31 cellular contexts compared by ENCODE assay signal in genomic region chr10:126357169-126357568, GRCh38. TPM values are rescaled to one million over a fixed set of nuclear protein-coding genes. Genes with fewer than 3 reads are reported as not detected.
A peak's percentile ranks its signal among the peaks of the same experiment; 100 is the strongest.
DNase-seq lines count a peak whose midpoint lies in the region; ATAC-seq and TF ChIP-seq lines count a peak whose summit lies in the region.
"Had no signal": no experiment of that assay in that cellular context is flagged by ENCODE, and none has a peak within 500 bp of the region (broad histone marks: within the 10 kb centered on the region; RNA-seq: fewer than 3 reads in every experiment).

No MANE protein-coding gene starts in this region.

- TF ChIP-seq CTCF in HEK293 (tag by site-specific recombination; IDR thresholded peaks at IDR 0.05) (no peak), glutamatergic neuron (IDR thresholded peaks at IDR 0.05; ENCODE audit: partially characterized antibody, unreplicated experiment) (no peak), MCF 10A (IDR thresholded peaks at IDR 0.05; ENCODE audit: unreplicated experiment) (no peak)

- POLR2A ChIA-PET in HEK293 (lab: Yijun Ruan, JAX), result no interaction called here
- POLR2A ChIA-PET in MCF 10A (lab: Yijun Ruan, JAX), result no interaction called here

- CTCF ChIA-PET in HEK293 (lab: Yijun Ruan, JAX), result no interaction called here
- CTCF ChIA-PET in MCF 10A (lab: Yijun Ruan, JAX), result interaction anchor here (0.6 kb wide), 1 partner anchor 400 kb away, joined by 3 read pairs; no protein-coding TSS in a partner anchor

- DNase-seq in glutamatergic neuron, result no peak
- no peak for DNase-seq in MCF 10A (ENCODE audit: unreplicated experiment)
- DNase-seq: 8988T; ACHN; AML-193; BE2C; C1 segment of cervical spinal cord; Caco-2; Calu3; CD4-positive, alpha-beta memory T cell; CD4-positive, alpha-beta T cell; CD4-positive, CD25-positive, alpha-beta regulatory T cell; CD8-positive, alpha-beta memory T cell; CD8-positive, alpha-beta T cell; COR-L47; DMS 273 treated with DMSO at 0.1 percent for 48 hours; DMS153; DMS53; DMS79; DMS79 treated with DMSO at 0.1 percent for 48 hours; DND-41; EL had no signal

- BruUV-seq in MCF 10A (replicated peaks; lab: Mats Ljungman, UMichigan), result no TSS peak

- H3K27ac Mint-ChIP-seq in glutamatergic neuron (ENCODE audit: unreplicated experiment) (peak overlapping the region; percentile 35), MCF 10A (ENCODE audit: low read depth, unreplicated experiment) (no peak overlapping the region)
- H3K27ac Mint-ChIP-seq: B cell; CD14-positive monocyte; CD4-positive, alpha-beta memory T cell; CD4-positive, alpha-beta T cell; CD8-positive, alpha-beta memory T cell; CD8-positive, alpha-beta T cell had no signal

- H3K4me1 Mint-ChIP-seq in glutamatergic neuron (ENCODE audit: low read depth, unreplicated experiment), result peaks cover 10% of the 10 kb centered on the region
- H3K4me1 Mint-ChIP-seq in MCF 10A (ENCODE audit: insufficient read depth, unreplicated experiment), result no peaks in the 10 kb centered on the region
- H3K4me1 Mint-ChIP-seq: B cell; CD14-positive monocyte; CD4-positive, alpha-beta memory T cell; CD8-positive, alpha-beta memory T cell had no signal

- peaks cover 26% of the 10 kb centered on the region for H3K9me3 Mint-ChIP-seq in glutamatergic neuron (ENCODE audit: unreplicated experiment)
- H3K9me3 Mint-ChIP-seq in MCF 10A (ENCODE audit: unreplicated experiment), result peaks cover 26% of the 10 kb centered on the region

- H3K36me3 ChIP-seq in HEK293 (ENCODE audit: control insufficient read depth in 2 of 2, insufficient read depth in 1 of 2, low read length in 2 of 2), result no peaks in the 10 kb centered on the region
- H3K36me3 ChIP-seq: BE2C; BLaER1; BLaER1 treated with 17β-estradiol and CSF1 and Interleukin-3, amounts not matched to agents 10 nM and 100 nM had no signal

- H3K4me3 Mint-ChIP-seq in glutamatergic neuron (ENCODE audit: unreplicated experiment) (no peak overlapping the region), MCF 10A (ENCODE audit: unreplicated experiment) (no peak overlapping the region)
- H3K4me3 Mint-ChIP-seq: B cell; CD14-positive monocyte; CD4-positive, alpha-beta memory T cell; CD4-positive, alpha-beta T cell; CD4-positive, CD25-positive, alpha-beta regulatory T cell; CD8-positive, alpha-beta memory T cell; CD8-positive, alpha-beta T cell had no signal

- H3K27me3 Mint-ChIP-seq in glutamatergic neuron (ENCODE audit: unreplicated experiment), result peaks cover 3% of the 10 kb centered on the region
- H3K27me3 Mint-ChIP-seq in MCF 10A (ENCODE audit: insufficient read depth, unreplicated experiment), result no peaks in the 10 kb centered on the region
- H3K27me3 Mint-ChIP-seq: CD4-positive, alpha-beta T cell had no signal

- peaks cover 53% of the 10 kb centered on the region for H3K36me3 Mint-ChIP-seq in glutamatergic neuron (ENCODE audit: unreplicated experiment)
- H3K36me3 Mint-ChIP-seq in MCF 10A (ENCODE audit: insufficient read depth, unreplicated experiment), result no peaks in the 10 kb centered on the region
- H3K36me3 Mint-ChIP-seq: CD14-positive monocyte; CD8-positive, alpha-beta T cell had no signal

- H3K27ac ChIP-seq in HEK293 (ENCODE audit: extremely low read depth, low read depth, low read length), result no peak overlapping the region
- H3K27ac ChIP-seq: 22Rv1; A549; BLaER1; BLaER1 treated with 17β-estradiol and CSF1 and Interleukin-3, amounts not matched to agents 10 nM and 100 nM; C4-2B had no signal

- intact Hi-C loops in MCF 10A (cut with micrococcal nuclease), result no loop called here

- no peaks in the 10 kb centered on the region for H3K9me3 ChIP-seq in HEK293 (ENCODE audit: control insufficient read depth, insufficient read depth, low read depth, low read length)
- H3K9me3 ChIP-seq: BE2C had no signal

- H3K4me1 ChIP-seq in HEK293 (ENCODE audit: control insufficient read depth, insufficient read depth, low read length), result no peaks in the 10 kb centered on the region
- H3K4me1 ChIP-seq: A549; BE2C; BLaER1; BLaER1 treated with 17β-estradiol and CSF1 and Interleukin-3, amounts not matched to agents 10 nM and 100 nM; Caco-2 had no signal

- no peak for ATAC-seq in HG02981 (IDR thresholded peaks at IDR 0.05; ENCODE audit: unreplicated experiment)
- ATAC-seq: A549; CD8-positive, alpha-beta T cell had no signal

- no peak overlapping the region for H3K4me3 ChIP-seq in HEK293 (ENCODE audit: low read depth, low read length)
- H3K4me3 ChIP-seq: A549; BLaER1; BLaER1 treated with 17β-estradiol and CSF1 and Interleukin-3, amounts not matched to agents 10 nM and 100 nM had no signal

TF ChIP-seq in HEK293, 187 proteins besides CTCF, POLR2A, EP300 and RAD21:
- TF ChIP-seq ZBTB1 (tag by site-specific recombination; IDR thresholded peaks at IDR 0.05), result no peak
- TF ChIP-seq SETDB1 (IDR thresholded peaks at IDR 0.05; ENCODE audit: insufficient read length, low read length), result peak; percentile 92

RNA-seq across cellular contexts. Expression of gene ADAM12, which starts 31.1 kb away (rescaled TPM):
- total RNA-seq in glutamatergic neuron (ENCODE audit: unreplicated experiment) (18.4 TPM), MCF 10A (2022) (2.2 and 3.1 TPM in 2 replicates)
- total RNA-seq: Caco-2, Calu3 had no signal
